19 cellular contexts compared by ENCODE assay signal in genomic region chr2:128765822-128766221, GRCh38.
DNase-seq lines count a peak whose midpoint lies in the region; ATAC-seq and TF ChIP-seq lines count a peak whose summit lies in the region.
"Had no signal": no experiment of that assay in that cellular context is flagged by ENCODE, and none has a peak within 500 bp of the region (broad histone marks: within the 10 kb centered on the region; RNA-seq: fewer than 3 reads in every experiment).

No MANE protein-coding gene starts in this region.

- 80 to 94% (median 86%) methylated on average over 3 to 6 of the region's 6 CpGs; no CpG with 5 or more reads in 1 of the 5 donors for WGBS in spleen, 5 donors

- H3K27ac ChIP-seq in spleen (no peak overlapping the region), Peyer's patch (no peak overlapping the region)
- H3K27ac ChIP-seq: C4-2B, HL-60 had no signal

- peak in 2 of 3 experiments; percentile 3 to 6 for DNase-seq in NCI-H1417 (lab: John Stamatoyannopoulos, UW)
- DNase-seq in NCI-H1417 treated with DMSO at 0.1 percent for 48 hours (lab: John Stamatoyannopoulos, UW), result no peak
- peak; percentile 16 for DNase-seq in NCI-H524 treated with DMSO at 0.1 percent for 48 hours (lab: John Stamatoyannopoulos, UW)
- peak; percentile 33 for DNase-seq in left lobe of liver (ENCODE audit: low spot score)
- DNase-seq in spleen, result peak; percentile 47
- no peak for DNase-seq in Peyer's patch
- DNase-seq in Kasumi-1 (lab: John Stamatoyannopoulos, UW), result no peak
- no peak for DNase-seq in stimulated activated CD4-positive, alpha-beta T cell treated with anti-CD3 and anti-CD28 coated beads, Interleukin-4, amount 100 ng/mL, for 4 hours
- DNase-seq: 8988T, COR-L47, DMS53, NCI-H1092, NCI-H1694 treated with DMSO at 0.1 percent for 48 hours, NCI-H446, NCI-H774, SHP77 had no signal

- peaks cover 0 to 30% (median 20%) of the 10 kb centered on the region in 8 donors for H3K9me3 ChIP-seq in spleen
- H3K9me3 ChIP-seq in Peyer's patch, result no peaks in the 10 kb centered on the region

- no peak for ATAC-seq in left lobe of liver
- ATAC-seq: K562 had no signal

- H3K4me3 ChIP-seq in spleen (no peak overlapping the region), Peyer's patch (no peak overlapping the region)
- H3K4me3 ChIP-seq: K562 had no signal

- H3K36me3 ChIP-seq in spleen (no peaks in the 10 kb centered on the region), Peyer's patch (no peaks in the 10 kb centered on the region)

- TF ChIP-seq CTCF in spleen (IDR thresholded peaks at IDR 0.05 in 8 of 11, conservative IDR thresholded peaks at IDR 0.05 in 3 of 11), result no peak
- TF ChIP-seq CTCF in Peyer's patch (IDR thresholded peaks at IDR 0.05), result no peak

- no peaks in the 10 kb centered on the region for H3K27me3 ChIP-seq in spleen (replicated peaks in 1 of 7)
- no peaks in the 10 kb centered on the region for H3K27me3 ChIP-seq in Peyer's patch

- TF ChIP-seq POLR2A in spleen (IDR thresholded peaks at IDR 0.05) (no peak), Peyer's patch (IDR thresholded peaks at IDR 0.05) (no peak)

- no peaks in the 10 kb centered on the region for H3K4me1 ChIP-seq in spleen
- H3K4me1 ChIP-seq in Peyer's patch, result no peaks in the 10 kb centered on the region

- intact Hi-C loops in spleen (cut with DNase I; ENCODE audit: low total_unique reads), result no loop called here

Comparison
In these comparisons a context has a peak if more than half of its experiments do, and no peak if none do; other contexts are left out.
1. DNase-seq: peak in NCI-H1417 (2 of 3), NCI-H524 treated with DMSO at 0.1 percent for 48 hours (single experiment), left lobe of liver (single experiment) and spleen (single experiment); none in NCI-H1417 treated with DMSO at 0.1 percent for 48 hours (single experiment), Peyer's patch (0 of 3), Kasumi-1 (0 of 2) and stimulated activated CD4-positive, alpha-beta T cell treated with anti-CD3 and anti-CD28 coated beads, Interleukin-4, amount 100 ng/mL, for 4 hours (0 of 2).